Comparison of ENCODE assay signal across 24 cellular contexts in the genomic region with DNA sequence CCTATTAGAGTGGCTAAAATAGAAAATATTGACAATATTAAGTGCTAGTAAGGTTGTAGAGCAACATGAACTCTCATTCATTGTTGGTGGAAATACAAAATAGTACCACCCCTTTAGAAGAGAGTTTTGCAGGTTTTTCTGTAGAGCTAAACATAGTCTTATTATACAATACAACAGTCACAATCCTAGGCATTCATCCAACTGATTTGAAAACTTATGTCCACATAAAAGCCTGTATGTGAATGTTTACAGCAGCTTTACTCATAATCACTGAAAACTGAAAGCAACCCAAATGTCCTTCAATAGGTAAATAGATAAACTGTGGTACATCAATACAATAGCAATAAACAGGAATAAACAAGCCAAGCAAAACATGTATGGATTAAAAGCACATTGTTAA.
A peak's percentile ranks its signal among the peaks of the same experiment; 100 is the strongest.
DNase-seq lines count a peak whose midpoint lies in the region; ATAC-seq and FAIRE-seq lines count a peak whose summit lies in the region.
"Had no signal": no experiment of that assay in that cellular context is flagged by ENCODE, and none has a peak within 500 bp of the region (broad histone marks: within the 10 kb centered on the region; RNA-seq: fewer than 3 reads in every experiment).

No MANE protein-coding gene starts in this region.

- CTCF ChIA-PET in naive thymus-derived CD4-positive, alpha-beta T cell (lab: Charles Lee): no interaction called here

- no peak for ATAC-seq in naive thymus-derived CD4-positive, alpha-beta T cell
- ATAC-seq: CD8-positive, alpha-beta T cell; GM12878 had no signal

- peaks cover 22 to 69% (median 50%) of the 10 kb centered on the region in 5 donors for H3K27me3 Mint-ChIP-seq in naive thymus-derived CD4-positive, alpha-beta T cell

- no peaks in the 10 kb centered on the region for H3K27me3 ChIP-seq in naive thymus-derived CD4-positive, alpha-beta T cell (ENCODE audit: control insufficient read depth in 2 of 2, insufficient read depth in 2 of 2, low read length in 2 of 2)
- H3K27me3 ChIP-seq: BLaER1 treated with 17β-estradiol and CSF1 and Interleukin-3, amounts not matched to agents 10 nM and 100 nM had no signal

- H3K36me3 ChIP-seq in naive thymus-derived CD4-positive, alpha-beta T cell (ENCODE audit: control insufficient read depth in 2 of 3, insufficient read depth in 3 of 3, low read length in 3 of 3): no peaks in the 10 kb centered on the region
- H3K36me3 ChIP-seq: BLaER1 treated with 17β-estradiol and CSF1 and Interleukin-3, amounts not matched to agents 10 nM and 100 nM had no signal

- POLR2A ChIA-PET in naive thymus-derived CD4-positive, alpha-beta T cell (lab: Charles Lee): no interaction called here

- no peaks in the 10 kb centered on the region for H3K36me3 Mint-ChIP-seq in naive thymus-derived CD4-positive, alpha-beta T cell
- H3K36me3 Mint-ChIP-seq: CD8-positive, alpha-beta T cell had no signal

- no peak overlapping the region for H3K4me3 ChIP-seq in naive thymus-derived CD4-positive, alpha-beta T cell (ENCODE audit: low read length)
- H3K4me3 ChIP-seq: BLaER1 treated with 17β-estradiol and CSF1 and Interleukin-3, amounts not matched to agents 10 nM and 100 nM; GM12878 had no signal

- H3K4me3 Mint-ChIP-seq in naive thymus-derived CD4-positive, alpha-beta T cell: no peak overlapping the region
- H3K4me3 Mint-ChIP-seq: B cell; CD4-positive, alpha-beta T cell; CD8-positive, alpha-beta T cell had no signal

- FAIRE-seq in RCC 7860 (lab: Jason Lieb, UNC): no peak
- FAIRE-seq: D721Med, GM12878, GM12892, GM18507 had no signal

- H3K9me3 ChIP-seq in naive thymus-derived CD4-positive, alpha-beta T cell (ENCODE audit: control insufficient read depth in 2 of 3, low read length in 3 of 3): no peaks in the 10 kb centered on the region
- H3K9me3 ChIP-seq: Caco-2 had no signal

- intact Hi-C loops in naive thymus-derived CD4-positive, alpha-beta T cell (cut with micrococcal nuclease): no loop called here

- no peak overlapping the region for H3K27ac ChIP-seq in naive thymus-derived CD4-positive, alpha-beta T cell (ENCODE audit: low read depth, low read length)
- H3K27ac ChIP-seq: BLaER1 treated with 17β-estradiol and CSF1 and Interleukin-3, amounts not matched to agents 10 nM and 100 nM; C4-2B had no signal

- no peaks in the 10 kb centered on the region for H3K4me1 ChIP-seq in naive thymus-derived CD4-positive, alpha-beta T cell (ENCODE audit: control insufficient read depth in 2 of 2, insufficient read depth in 2 of 2, low read length in 2 of 2)
- H3K4me1 ChIP-seq: Caco-2 had no signal

- H3K4me1 Mint-ChIP-seq in naive thymus-derived CD4-positive, alpha-beta T cell: no peaks in the 10 kb centered on the region
- H3K4me1 Mint-ChIP-seq: B cell had no signal

- peak; percentile 50 for DNase-seq in HCEC 1CT
- peak; percentile 66 for DNase-seq in M059J (ENCODE audit: low read depth)
- peak; percentile 47 for DNase-seq in RPMI7951 (ENCODE audit: low read depth)
- peak; percentile 47 for DNase-seq in iris pigment epithelial cell (ENCODE audit: low read depth)
- DNase-seq in NCI-H524 (lab: John Stamatoyannopoulos, UW): no peak
- no peak for DNase-seq in naive thymus-derived CD4-positive, alpha-beta T cell
- DNase-seq in NCI-H226: no peak
- no peak for DNase-seq in RCC 7860 (ENCODE audit: low spot score)
- DNase-seq: 8988T; AML-193; Caco-2; Calu3; CD4-positive, alpha-beta T cell; CD8-positive, alpha-beta T cell; DND-41; EL; GDM1 had no signal

- peaks cover 0 to 8% (median 0%) of the 10 kb centered on the region in 11 donors for H3K9me3 Mint-ChIP-seq in naive thymus-derived CD4-positive, alpha-beta T cell
- H3K9me3 Mint-ChIP-seq: CD4-positive, alpha-beta T cell; CD8-positive, alpha-beta T cell had no signal

- no peak overlapping the region for H3K27ac Mint-ChIP-seq in naive thymus-derived CD4-positive, alpha-beta T cell
- H3K27ac Mint-ChIP-seq: B cell; CD4-positive, alpha-beta T cell; CD8-positive, alpha-beta T cell had no signal

Comparison
In these comparisons a context has a peak if more than half of its experiments do, and no peak if none do; other contexts are left out.
1. DNase-seq: peak in HCEC 1CT (single experiment), M059J (single experiment), RPMI7951 (single experiment) and iris pigment epithelial cell (single experiment); none in NCI-H524 (0 of 2), naive thymus-derived CD4-positive, alpha-beta T cell (0 of 9), NCI-H226 (single experiment) and RCC 7860 (single experiment).